12 cellular contexts compared by ENCODE assay signal in the genomic region with DNA sequence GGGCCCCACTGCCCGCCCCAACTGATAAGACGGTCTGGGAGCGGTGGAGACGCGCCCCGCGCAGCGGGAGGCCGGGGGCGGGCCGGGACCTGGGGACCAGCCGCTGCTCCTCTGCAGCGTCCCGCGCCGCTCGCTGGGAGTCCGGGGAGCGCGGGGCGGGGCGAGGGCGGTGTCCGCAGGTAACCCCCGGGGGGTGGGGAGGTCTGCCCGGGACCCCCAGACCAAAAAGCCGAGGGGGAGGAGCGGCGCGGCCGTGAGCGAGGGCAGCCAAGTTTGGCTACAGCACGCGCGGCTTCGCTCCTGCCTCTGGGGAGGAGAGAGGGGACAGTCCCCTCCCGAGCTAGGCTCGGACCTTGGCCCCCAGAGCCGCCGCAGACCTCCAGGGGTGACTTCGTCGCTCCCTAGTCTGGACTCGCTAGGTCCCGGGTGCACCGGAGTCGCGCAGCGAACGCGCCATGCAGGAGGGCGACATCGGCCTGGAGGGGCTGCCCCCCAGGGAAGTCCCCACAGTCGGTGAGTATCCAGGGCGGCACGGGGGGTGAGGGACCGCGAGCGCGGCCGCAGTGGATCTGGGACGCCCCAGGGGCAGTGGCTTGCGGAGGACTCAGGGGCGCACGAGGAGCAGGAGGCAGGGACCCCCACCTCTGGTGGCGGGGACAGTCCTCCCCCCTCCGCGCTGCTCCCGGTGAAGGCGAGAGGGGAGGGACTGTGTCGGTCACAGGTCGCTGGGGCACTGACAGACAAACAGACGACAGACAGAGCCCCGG.
DNase-seq lines count a peak whose midpoint lies in the region; ATAC-seq and TF ChIP-seq lines count a peak whose summit lies in the region.
"Had no signal": no experiment of that assay in that cellular context is flagged by ENCODE, and none has a peak within 500 bp of the region (broad histone marks: within the 10 kb centered on the region; RNA-seq: fewer than 3 reads in every experiment).

No MANE protein-coding gene starts in this region.

- H3K4me1 ChIP-seq in BLaER1 = peaks cover 86% of the 10 kb centered on the region
- peaks cover 16% of the 10 kb centered on the region for H3K4me1 ChIP-seq in iPS-20b (ENCODE audit: insufficient read depth, low read length)
- H3K4me1 ChIP-seq in psoas muscle = no peaks in the 10 kb centered on the region
- H3K4me1 ChIP-seq: pancreas had no signal

- H3K27ac ChIP-seq in BLaER1 (peak overlapping the region; percentile 85), brain microvascular endothelial cell (no peak overlapping the region), iPS-20b (ENCODE audit: low read length) (no peak overlapping the region), psoas muscle (no peak overlapping the region)
- H3K27ac ChIP-seq: KMS-11, pancreas had no signal

- no peaks in the 10 kb centered on the region for H3K9me3 ChIP-seq in BLaER1
- no peaks in the 10 kb centered on the region for H3K9me3 ChIP-seq in iPS-20b (ENCODE audit: insufficient read depth, low read depth, low read length)
- no peaks in the 10 kb centered on the region for H3K9me3 ChIP-seq in psoas muscle
- H3K9me3 ChIP-seq: pancreas had no signal

- H4K20me1 ChIP-seq in BLaER1 = no peaks in the 10 kb centered on the region

- no peaks in the 10 kb centered on the region for H3K9me3 Mint-ChIP-seq in effector memory CD8-positive, alpha-beta T cell
- H3K9me3 Mint-ChIP-seq: activated naive CD4-positive, alpha-beta T cell treated with anti-CD3 and anti-CD28 coated beads, Interleukin-2, amount 50 U/mL, for 24 hours had no signal

- no peak overlapping the region for H3K4me3 Mint-ChIP-seq in effector memory CD8-positive, alpha-beta T cell
- H3K4me3 Mint-ChIP-seq: activated naive CD4-positive, alpha-beta T cell treated with anti-CD3 and anti-CD28 coated beads, Interleukin-2, amount 50 U/mL, for 24 hours had no signal

- no peaks in the 10 kb centered on the region for H3K36me3 Mint-ChIP-seq in effector memory CD8-positive, alpha-beta T cell (ENCODE audit: insufficient read depth)
- H3K36me3 Mint-ChIP-seq: activated naive CD4-positive, alpha-beta T cell treated with anti-CD3 and anti-CD28 coated beads, Interleukin-2, amount 50 U/mL, for 24 hours had no signal

- DNase-seq in brain microvascular endothelial cell (no peak), psoas muscle (peak in 1 of 2 donors; percentile 43), GOT3 (lab: John Stamatoyannopoulos, UW) (no peak), NCI-H187 (lab: John Stamatoyannopoulos, UW) (no peak), omental fat pad (ENCODE audit: low spot score) (no peak)
- DNase-seq in effector memory CD8-positive, alpha-beta T cell = no peak
- DNase-seq: effector CD4-positive, alpha-beta T cell; pancreas had no signal

- H3K4me1 Mint-ChIP-seq in effector memory CD8-positive, alpha-beta T cell (ENCODE audit: low read depth in 2 of 2) = peaks cover 0 to 1% of the 10 kb centered on the region in 2 donors
- H3K4me1 Mint-ChIP-seq: activated naive CD4-positive, alpha-beta T cell treated with anti-CD3 and anti-CD28 coated beads, Interleukin-2, amount 50 U/mL, for 24 hours had no signal

- WGBS in psoas muscle, 3 donors = 1 to 3% (median 2%) methylated on average over 50 to 73 of the region's 73 CpGs

- intact Hi-C loops in psoas muscle (cut with DNase I) = loop anchor here in 1 of 2 donors (5.0 kb wide), 1 partner anchor 91 kb away; the partner anchor contains the start of gene ANO1

- ATAC-seq in psoas muscle (peak in 1 of 4 donors; percentile 40), omental fat pad (ENCODE audit: low FRiP score) (no peak)
- ATAC-seq in effector memory CD8-positive, alpha-beta T cell (replicated peaks) = no peak

- H3K27me3 ChIP-seq in BLaER1 (peaks cover 3% of the 10 kb centered on the region; the same call in 1 of the 2 replicates), brain microvascular endothelial cell (replicated peaks) (peaks cover 24% of the 10 kb centered on the region), iPS-20b (ENCODE audit: insufficient read depth, low read length) (peaks cover 82% of the 10 kb centered on the region), psoas muscle (ENCODE audit: insufficient read depth in 3 of 3, low read length in 2 of 3) (peaks cover 0 to 48% (median 17%) of the 10 kb centered on the region in 3 donors)

- peaks cover 55 to 72% of the 10 kb centered on the region in 2 donors for H3K27me3 Mint-ChIP-seq in effector memory CD8-positive, alpha-beta T cell

- H3K4me3 ChIP-seq in BLaER1 (peak overlapping the region; percentile 73), brain microvascular endothelial cell (ENCODE audit: low read depth, low read length) (peak overlapping the region; percentile 24), iPS-20b (ENCODE audit: low read length) (peak overlapping the region; percentile 65; the same call in 1 of the 2 replicates), psoas muscle (peak overlapping the region; percentile 47)

- peak overlapping the region; percentile 100 for H3K4me2 ChIP-seq in BLaER1
- H3K4me2 ChIP-seq: KMS-11 had no signal

- TF ChIP-seq CTCF in brain microvascular endothelial cell (IDR thresholded peaks at IDR 0.05; ENCODE audit: low read depth, low read length, missing control alignments) = no peak
- no peak for TF ChIP-seq CTCF in psoas muscle (IDR thresholded peaks at IDR 0.05)
- TF ChIP-seq CTCF in omental fat pad (IDR thresholded peaks at IDR 0.05) = no peak

- H3K27ac Mint-ChIP-seq in effector memory CD8-positive, alpha-beta T cell = no peak overlapping the region
- H3K27ac Mint-ChIP-seq: activated naive CD4-positive, alpha-beta T cell treated with anti-CD3 and anti-CD28 coated beads, Interleukin-2, amount 50 U/mL, for 24 hours had no signal

- in situ Hi-C loops in brain microvascular endothelial cell (cut with HindIII; ENCODE audit: low pct_ligation_motif_present, low sequenced_read_pairs) = no loop called here

- H3K36me3 ChIP-seq in BLaER1 (no peaks in the 10 kb centered on the region), brain microvascular endothelial cell (replicated peaks) (no peaks in the 10 kb centered on the region), iPS-20b (ENCODE audit: insufficient read depth, low read depth, low read length) (no peaks in the 10 kb centered on the region), psoas muscle (ENCODE audit: insufficient read depth in 1 of 2, low read depth in 1 of 2) (no peaks in the 10 kb centered on the region)
- H3K36me3 ChIP-seq: pancreas had no signal

- peak overlapping the region; percentile 82 for H3K9ac ChIP-seq in BLaER1
- H3K9ac ChIP-seq in iPS-20b (ENCODE audit: low read depth, low read length) = no peak overlapping the region
- H3K9ac ChIP-seq: KMS-11 had no signal
